27 cellular contexts compared by ENCODE assay signal in the genomic region with DNA sequence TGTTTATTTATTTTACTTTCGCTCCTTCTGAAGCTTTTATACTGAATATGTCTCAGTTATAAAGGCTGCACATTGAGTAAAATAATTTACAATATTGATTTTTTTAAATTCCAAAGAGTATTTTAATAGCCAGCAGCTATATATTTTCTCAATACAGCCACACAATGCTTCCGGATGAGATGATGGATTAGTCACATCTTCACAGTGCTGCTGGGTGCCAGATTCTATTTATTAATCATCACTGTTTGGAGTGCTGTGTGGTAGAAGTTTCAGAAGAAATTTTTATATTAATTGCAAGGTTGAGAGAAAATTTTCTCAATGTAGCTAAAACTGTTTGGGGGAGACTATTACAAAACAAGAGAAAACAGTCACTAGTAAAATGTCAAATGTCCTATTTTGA.
"Had no signal": no experiment of that assay in that cellular context is flagged by ENCODE, and none has a peak within 500 bp of the region (broad histone marks: within the 10 kb centered on the region; RNA-seq: fewer than 3 reads in every experiment).

No MANE protein-coding gene starts in this region.

- H3K27ac Mint-ChIP-seq: activated CD4-positive, alpha-beta T cell treated with anti-CD3 and anti-CD28 coated beads, Interleukin-2, amount 10 ng/mL, durations not matched to agents 7 days and 5 days; activated naive CD4-positive, alpha-beta T cell treated with anti-CD3 and anti-CD28 coated beads, Interleukin-2, amount 10 ng/mL, durations not matched to agents 7 days and 5 days; activated naive CD8-positive, alpha-beta T cell treated with anti-CD3 and anti-CD28 coated beads, Interleukin-2, amount 50 U/mL, for 24 hours; immature natural killer cell; naive thymus-derived CD4-positive, alpha-beta T cell; stimulated activated naive CD8-positive, alpha-beta T cell treated with anti-CD3 and anti-CD28 coated beads, Interleukin-15, amount 100 ng/mL, for 72 hours had no signal

- DNase-seq: activated CD4-positive, alpha-beta T cell treated with anti-CD3 and anti-CD28 coated beads, Interleukin-2, amount 10 ng/mL, durations not matched to agents 7 days and 5 days; activated CD8-positive, alpha-beta memory T cell treated with anti-CD3 and anti-CD28 coated beads for 24 hours; activated CD8-positive, alpha-beta memory T cell treated with anti-CD3 and anti-CD28 coated beads, Interleukin-2, amount 50 U/mL, for 48 hours; activated effector memory CD4-positive, alpha-beta T cell treated with Interleukin-2 at 50 U/mL for 16 hours; activated naive CD4-positive, alpha-beta T cell treated with anti-CD3 and anti-CD28 coated beads, Interleukin-2, amount 10 ng/mL, durations not matched to agents 7 days and 5 days; activated naive CD8-positive, alpha-beta T cell treated with anti-CD3 and anti-CD28 coated beads, Interleukin-2, amount 50 U/mL, for 24 hours; activated T-cell treated with anti-CD3 and anti-CD28 coated beads, Interleukin-2, amount 50 U/mL, for 48 hours; aorta; dermis blood vessel endothelial cell; gastrocnemius medialis; heart right ventricle; immature natural killer cell; mesenchymal stem cell; naive thymus-derived CD4-positive, alpha-beta T cell; psoas muscle; right cardiac atrium; small intestine; stimulated activated CD4-positive, alpha-beta T cell treated with anti-CD3 and anti-CD28 coated beads, Interleukin-15, amount 100 ng/mL, for 24 hours; stimulated activated CD4-positive, alpha-beta T cell treated with anti-CD3 and anti-CD28 coated beads, Interleukin-2, amount 100 ng/mL, for 48 hours; stimulated activated naive CD8-positive, alpha-beta T cell treated with anti-CD3 and anti-CD28 coated beads, Interleukin-15, amount 100 ng/mL, for 72 hours; T-helper 1 cell; T-helper 9 cell; transverse colon had no signal

- H3K4me1 Mint-ChIP-seq: activated CD4-positive, alpha-beta T cell treated with anti-CD3 and anti-CD28 coated beads, Interleukin-2, amount 10 ng/mL, durations not matched to agents 7 days and 5 days; activated naive CD4-positive, alpha-beta T cell treated with anti-CD3 and anti-CD28 coated beads, Interleukin-2, amount 10 ng/mL, durations not matched to agents 7 days and 5 days; activated naive CD8-positive, alpha-beta T cell treated with anti-CD3 and anti-CD28 coated beads, Interleukin-2, amount 50 U/mL, for 24 hours; immature natural killer cell; naive thymus-derived CD4-positive, alpha-beta T cell; stimulated activated naive CD8-positive, alpha-beta T cell treated with anti-CD3 and anti-CD28 coated beads, Interleukin-15, amount 100 ng/mL, for 72 hours had no signal

- H3K27ac ChIP-seq: cardiac muscle cell, epithelial cell of prostate, gastrocnemius medialis, heart right ventricle, psoas muscle, suprapubic skin, transverse colon, vagina had no signal

- H3K4me3 Mint-ChIP-seq: activated CD4-positive, alpha-beta T cell treated with anti-CD3 and anti-CD28 coated beads, Interleukin-2, amount 10 ng/mL, durations not matched to agents 7 days and 5 days; activated naive CD4-positive, alpha-beta T cell treated with anti-CD3 and anti-CD28 coated beads, Interleukin-2, amount 10 ng/mL, durations not matched to agents 7 days and 5 days; activated naive CD8-positive, alpha-beta T cell treated with anti-CD3 and anti-CD28 coated beads, Interleukin-2, amount 50 U/mL, for 24 hours; immature natural killer cell; naive thymus-derived CD4-positive, alpha-beta T cell; stimulated activated naive CD8-positive, alpha-beta T cell treated with anti-CD3 and anti-CD28 coated beads, Interleukin-15, amount 100 ng/mL, for 72 hours had no signal

- ATAC-seq: activated naive CD8-positive, alpha-beta T cell treated with anti-CD3 and anti-CD28 coated beads, Interleukin-2, amount 50 U/mL, for 24 hours; gastrocnemius medialis; heart right ventricle; naive thymus-derived CD4-positive, alpha-beta T cell; psoas muscle; right cardiac atrium; stimulated activated naive CD8-positive, alpha-beta T cell treated with anti-CD3 and anti-CD28 coated beads, Interleukin-15, amount 100 ng/mL, for 72 hours had no signal

- H3K27me3 ChIP-seq: cardiac muscle cell, gastrocnemius medialis, heart right ventricle, suprapubic skin, transverse colon, vagina had no signal

- FAIRE-seq: small intestine had no signal

- H3K4me3 ChIP-seq: cardiac muscle cell, gastrocnemius medialis, heart right ventricle, psoas muscle, suprapubic skin, transverse colon, vagina had no signal

- H3K36me3 Mint-ChIP-seq: activated naive CD4-positive, alpha-beta T cell treated with anti-CD3 and anti-CD28 coated beads, Interleukin-2, amount 10 ng/mL, durations not matched to agents 7 days and 5 days; immature natural killer cell; naive thymus-derived CD4-positive, alpha-beta T cell had no signal

- H3K36me3 ChIP-seq: cardiac muscle cell, gastrocnemius medialis, heart right ventricle, suprapubic skin, transverse colon, vagina had no signal

- H3K9me3 Mint-ChIP-seq: activated naive CD8-positive, alpha-beta T cell treated with anti-CD3 and anti-CD28 coated beads, Interleukin-2, amount 50 U/mL, for 24 hours had no signal

- H3K4me1 ChIP-seq: gastrocnemius medialis, heart right ventricle, psoas muscle, suprapubic skin, transverse colon, vagina had no signal

- H3K27me3 Mint-ChIP-seq: activated CD4-positive, alpha-beta T cell treated with anti-CD3 and anti-CD28 coated beads, Interleukin-2, amount 10 ng/mL, durations not matched to agents 7 days and 5 days; activated naive CD4-positive, alpha-beta T cell treated with anti-CD3 and anti-CD28 coated beads, Interleukin-2, amount 10 ng/mL, durations not matched to agents 7 days and 5 days; activated naive CD8-positive, alpha-beta T cell treated with anti-CD3 and anti-CD28 coated beads, Interleukin-2, amount 50 U/mL, for 24 hours; naive thymus-derived CD4-positive, alpha-beta T cell; stimulated activated naive CD8-positive, alpha-beta T cell treated with anti-CD3 and anti-CD28 coated beads, Interleukin-15, amount 100 ng/mL, for 72 hours had no signal

- H3K9me3 ChIP-seq: gastrocnemius medialis, psoas muscle, suprapubic skin, transverse colon, vagina had no signal
